In the genomic region with DNA sequence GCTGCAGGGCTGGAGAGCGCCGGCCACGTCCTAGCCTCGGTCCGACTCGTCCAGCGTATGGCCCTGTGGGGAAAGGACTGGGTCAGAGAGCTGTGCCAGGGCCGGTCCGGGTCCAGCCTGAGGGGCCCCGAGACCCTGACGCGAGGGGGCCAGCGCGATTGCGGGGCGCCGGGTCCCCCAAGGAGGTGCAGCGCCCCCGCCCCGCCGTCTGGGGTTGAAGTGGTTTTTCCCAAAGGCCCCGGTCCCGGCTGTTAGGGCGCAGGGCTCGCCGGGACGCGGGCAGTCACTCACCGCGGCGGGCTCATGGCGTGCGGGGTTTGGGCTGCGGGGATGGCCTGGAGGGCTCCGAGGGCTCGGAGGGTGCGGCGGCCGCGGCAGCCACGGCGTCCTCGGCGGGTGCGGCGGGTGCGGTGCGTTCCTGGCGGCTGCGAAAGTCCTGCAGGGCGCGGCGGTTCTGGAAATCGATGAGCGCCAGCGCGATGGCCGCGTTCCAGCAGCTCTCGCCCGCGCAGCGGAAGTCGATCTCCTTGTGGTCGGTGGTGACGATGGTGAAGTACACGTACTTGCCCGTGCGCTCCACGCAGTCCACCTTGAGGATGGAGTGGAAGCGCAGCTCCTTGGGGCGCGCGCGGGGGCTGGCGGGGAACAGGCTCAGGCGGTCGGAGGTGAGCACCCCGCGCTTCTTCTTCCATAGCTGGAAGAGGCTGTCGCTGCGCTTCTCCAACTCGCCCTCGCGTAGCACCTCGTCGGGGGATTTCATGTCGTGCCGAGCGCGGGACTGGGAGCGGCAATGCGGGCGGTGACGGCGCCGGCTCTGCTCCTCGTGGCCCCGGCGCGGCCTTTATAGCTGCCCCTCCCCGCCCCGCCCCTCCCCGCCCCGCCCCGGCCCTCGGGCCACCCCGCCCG, we compare ENCODE assay signal across 1 cellular context.
TF ChIP-seq lines count a peak whose summit lies in the region.

A gene with protein sequence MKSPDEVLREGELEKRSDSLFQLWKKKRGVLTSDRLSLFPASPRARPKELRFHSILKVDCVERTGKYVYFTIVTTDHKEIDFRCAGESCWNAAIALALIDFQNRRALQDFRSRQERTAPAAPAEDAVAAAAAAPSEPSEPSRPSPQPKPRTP (minus strand): TSS at position 816 of the 906 bp plus-strand sequence. CDS start 56 bp downstream, at position 760.

TF ChIP-seq in H1, 55 proteins besides CTCF, POLR2A, EP300 and RAD21 (continued from another document):
- TF ChIP-seq RBBP5 (IDR thresholded peaks at IDR 0.05; ENCODE audit: borderline replicate concordance, low read depth, low read length) (no peak; the same call in 1 of the 2 replicates), CHD2 (IDR thresholded peaks at IDR 0.05; ENCODE audit: low read length) (no peak)
